ENCODE assay signal across 10 cellular contexts in the genomic region with DNA sequence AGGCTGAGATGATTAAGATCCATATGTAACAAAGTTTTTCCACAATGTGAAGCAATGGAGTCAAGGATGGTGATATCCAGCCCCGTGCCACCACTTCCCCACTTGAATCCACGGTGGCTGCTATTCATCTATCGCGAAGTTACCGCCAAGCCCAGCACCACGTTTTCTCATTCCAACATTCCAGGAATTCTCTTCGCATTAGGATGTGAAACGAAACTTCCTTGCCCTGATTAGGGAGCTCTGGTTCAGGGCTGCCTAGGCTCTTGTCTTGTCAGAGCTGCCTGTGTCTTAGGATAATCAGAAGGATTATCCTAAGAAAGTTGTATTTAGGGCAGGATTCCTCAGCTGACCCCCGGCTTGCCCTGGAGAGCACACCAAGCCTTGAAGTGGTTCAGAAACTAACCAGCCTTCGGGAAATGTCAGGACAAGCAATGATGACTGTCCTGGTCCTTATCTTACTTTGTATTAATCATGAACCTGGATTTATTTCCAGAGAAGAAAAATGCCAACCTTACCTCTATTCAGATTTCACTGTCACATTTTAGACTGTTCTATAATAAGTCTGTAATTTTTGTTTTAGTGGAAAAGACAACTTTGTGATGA.
DNase-seq lines count a peak whose midpoint lies in the region; ATAC-seq and TF ChIP-seq lines count a peak whose summit lies in the region.
"Had no signal": no experiment of that assay in that cellular context is flagged by ENCODE, and none has a peak within 500 bp of the region (broad histone marks: within the 10 kb centered on the region; RNA-seq: fewer than 3 reads in every experiment).

No MANE protein-coding gene starts in this region.

- no peaks in the 10 kb centered on the region for H3K4me1 Mint-ChIP-seq in CD8-positive, alpha-beta T cell (ENCODE audit: low read depth)
- H3K4me1 Mint-ChIP-seq in activated naive CD8-positive, alpha-beta T cell treated with anti-CD3 and anti-CD28 coated beads, Interleukin-2, amount 50 U/mL, for 24 hours = no peaks in the 10 kb centered on the region

- no peak for TF ChIP-seq POLR2A in adrenal gland (IDR thresholded peaks at IDR 0.05)

- H4K8ac ChIP-seq in trophoblast cell (ENCODE audit: low read depth, low read length) = no peak overlapping the region

- H3K36me3 ChIP-seq in adrenal gland (replicated peaks in 1 of 2) = no peaks in the 10 kb centered on the region
- H3K36me3 ChIP-seq in trophoblast cell (ENCODE audit: control insufficient read depth in 1 of 2, insufficient read depth in 2 of 2, low read length in 2 of 2) = no peaks in the 10 kb centered on the region
- H3K36me3 ChIP-seq in CD8-positive, alpha-beta T cell (ENCODE audit: insufficient read depth, low read length) = no peaks in the 10 kb centered on the region

- H2AK5ac ChIP-seq in trophoblast cell (ENCODE audit: low read length) = no peak overlapping the region

- no peak overlapping the region for H3K14ac ChIP-seq in trophoblast cell (ENCODE audit: low read length)

- H2BK120ac ChIP-seq in trophoblast cell (ENCODE audit: insufficient read depth, low read length, poor library complexity) = no peak overlapping the region

- peak; percentile 45 for ATAC-seq in Right ventricle myocardium superior (ENCODE audit: poor library complexity)
- ATAC-seq in CD8-positive, alpha-beta T cell = no peak
- ATAC-seq in activated naive CD8-positive, alpha-beta T cell treated with anti-CD3 and anti-CD28 coated beads, Interleukin-2, amount 50 U/mL, for 24 hours = no peak
- ATAC-seq in GM21360 (IDR thresholded peaks at IDR 0.05; ENCODE audit: unreplicated experiment) = no peak

- H3K4me3 ChIP-seq in adrenal gland (peak overlapping the region in 1 of 4 donors; percentile 33), trophoblast cell (ENCODE audit: low read depth, low read length) (no peak overlapping the region)
- H3K4me3 ChIP-seq in CD8-positive, alpha-beta T cell (ENCODE audit: low read depth, low read length) = no peak overlapping the region
- H3K4me3 ChIP-seq: skin epidermis had no signal

- intact Hi-C loops in adrenal gland (cut with DNase I) (no loop called here), Right ventricle myocardium superior (cut with DNase I) (no loop called here)
- intact Hi-C loops in CD8-positive, alpha-beta T cell (cut with DNase I, micrococcal nuclease) = no loop called here

- H3K4ac ChIP-seq in trophoblast cell (ENCODE audit: low read depth, low read length) = no peak overlapping the region

- peaks cover 2% of the 10 kb centered on the region for H3K79me2 ChIP-seq in trophoblast cell (ENCODE audit: control insufficient read depth, insufficient read depth, low read length, poor library complexity)

- H3K27me3 ChIP-seq in adrenal gland (no peaks in the 10 kb centered on the region), trophoblast cell (ENCODE audit: insufficient read depth, low read length) (no peaks in the 10 kb centered on the region)
- no peaks in the 10 kb centered on the region for H3K27me3 ChIP-seq in CD8-positive, alpha-beta T cell (ENCODE audit: insufficient read depth, low read length)

- H4K12ac ChIP-seq in trophoblast cell (ENCODE audit: low read depth, low read length) = no peak overlapping the region

- peak; percentile 14 for DNase-seq in H4 (ENCODE audit: low spot score)
- DNase-seq in adrenal gland = peak in 6 of 7 donors; percentile 25 to 70 (median 42)
- DNase-seq in Right ventricle myocardium superior = no peak
- DNase-seq in trophoblast cell = peak; percentile 75 to 84
- DNase-seq in CD8-positive, alpha-beta T cell = no peak
- DNase-seq in activated naive CD8-positive, alpha-beta T cell treated with anti-CD3 and anti-CD28 coated beads, Interleukin-2, amount 50 U/mL, for 24 hours = no peak
- DNase-seq in activated naive CD4-positive, alpha-beta T cell treated with anti-CD3 and anti-CD28 coated beads, Interleukin-2, amount 50 U/mL, for 16 hours = no peak
- DNase-seq: NCI-H1105 treated with DMSO at 0.1 percent for 48 hours had no signal

- H3K79me1 ChIP-seq in trophoblast cell (ENCODE audit: low read length) = peaks cover 6% of the 10 kb centered on the region

- peaks cover 6% of the 10 kb centered on the region for H3K27me3 Mint-ChIP-seq in CD8-positive, alpha-beta T cell (ENCODE audit: low read depth)
- peaks cover 6% of the 10 kb centered on the region for H3K27me3 Mint-ChIP-seq in activated naive CD8-positive, alpha-beta T cell treated with anti-CD3 and anti-CD28 coated beads, Interleukin-2, amount 50 U/mL, for 24 hours

- H3K23ac ChIP-seq in trophoblast cell (ENCODE audit: low read length) = no peak overlapping the region

- H3K9ac ChIP-seq in trophoblast cell (ENCODE audit: low read length) = no peak overlapping the region

- WGBS in adrenal gland, 4 donors = 15 to 22% (median 17%) methylated on average over 10 of the region's 10 CpGs
- WGBS in trophoblast cell (ENCODE audit: extremely low coverage, insufficient coverage, insufficient read length) = no CpG with 5 or more reads among the region's 10 CpGs

- no peak overlapping the region for H2BK5ac ChIP-seq in trophoblast cell (ENCODE audit: low read depth, low read length, poor library complexity)

- TF ChIP-seq CTCF in adrenal gland (IDR thresholded peaks at IDR 0.05) = no peak
- TF ChIP-seq CTCF in CD8-positive, alpha-beta T cell (IDR thresholded peaks at IDR 0.05) = no peak

- no peak overlapping the region for H2BK12ac ChIP-seq in trophoblast cell (ENCODE audit: low read length)

- H3K4me3 Mint-ChIP-seq in CD8-positive, alpha-beta T cell = no peak overlapping the region
- no peak overlapping the region for H3K4me3 Mint-ChIP-seq in activated naive CD8-positive, alpha-beta T cell treated with anti-CD3 and anti-CD28 coated beads, Interleukin-2, amount 50 U/mL, for 24 hours

- H3K18ac ChIP-seq in trophoblast cell (ENCODE audit: low read length) = no peak overlapping the region

- no peaks in the 10 kb centered on the region for H3K9me3 Mint-ChIP-seq in CD8-positive, alpha-beta T cell
- H3K9me3 Mint-ChIP-seq in activated naive CD8-positive, alpha-beta T cell treated with anti-CD3 and anti-CD28 coated beads, Interleukin-2, amount 50 U/mL, for 24 hours = no peaks in the 10 kb centered on the region

- H4K91ac ChIP-seq in trophoblast cell (ENCODE audit: low read depth, low read length) = no peak overlapping the region

- peaks cover 11 to 19% of the 10 kb centered on the region in 2 donors for H3K4me1 ChIP-seq in adrenal gland (replicated peaks in 1 of 2)
- H3K4me1 ChIP-seq in trophoblast cell (ENCODE audit: control insufficient read depth in 1 of 2, insufficient read depth in 2 of 2, low read length in 2 of 2) = peaks cover 6 to 11% of the 10 kb centered on the region in 2 experiments
- no peaks in the 10 kb centered on the region for H3K4me1 ChIP-seq in CD8-positive, alpha-beta T cell (ENCODE audit: insufficient read depth, low read length)

- H3K9me3 ChIP-seq in adrenal gland (replicated peaks in 1 of 3) (no peaks in the 10 kb centered on the region), trophoblast cell (ENCODE audit: insufficient read depth, low read depth, low read length) (peaks cover 1% of the 10 kb centered on the region)
- H3K9me3 ChIP-seq in CD8-positive, alpha-beta T cell (ENCODE audit: low read length) = no peaks in the 10 kb centered on the region

- CTCF ChIA-PET in CD8-positive, alpha-beta T cell (lab: Charles Lee) = interaction anchor here (1.1 to 1.3 kb wide), 2 partner anchors 12 to 20 kb away, joined by 3 read pairs; no protein-coding TSS in a partner anchor

- no peaks in the 10 kb centered on the region for H3K36me3 Mint-ChIP-seq in CD8-positive, alpha-beta T cell
- H3K36me3 Mint-ChIP-seq in activated naive CD8-positive, alpha-beta T cell treated with anti-CD3 and anti-CD28 coated beads, Interleukin-2, amount 50 U/mL, for 24 hours (ENCODE audit: low read depth) = no peaks in the 10 kb centered on the region

- POLR2A ChIA-PET in CD8-positive, alpha-beta T cell (lab: Charles Lee) = no interaction called here

- no peak overlapping the region for H3K27ac Mint-ChIP-seq in CD8-positive, alpha-beta T cell
- no peak overlapping the region for H3K27ac Mint-ChIP-seq in activated naive CD8-positive, alpha-beta T cell treated with anti-CD3 and anti-CD28 coated beads, Interleukin-2, amount 50 U/mL, for 24 hours

- peak overlapping the region; percentile 20 for H3K4me2 ChIP-seq in trophoblast cell (ENCODE audit: low read length)

- H2AFZ ChIP-seq in trophoblast cell (ENCODE audit: insufficient read depth, low read length, poor library complexity) = no peak overlapping the region

- H3K27ac ChIP-seq in adrenal gland (peak overlapping the region in 4 of 5 donors; percentile 50 to 71 (median 56)), trophoblast cell (ENCODE audit: low read depth, low read length) (peak overlapping the region; percentile 80)
- no peak overlapping the region for H3K27ac ChIP-seq in CD8-positive, alpha-beta T cell (ENCODE audit: low read depth, low read length)

Comparison
In these comparisons a context has a peak if more than half of its experiments do, and no peak if none do; other contexts are left out.
1. DNase-seq: peak in H4 (single experiment), adrenal gland (6 of 7) and trophoblast cell (2 of 2); none in Right ventricle myocardium superior (single experiment), CD8-positive, alpha-beta T cell (0 of 7), activated naive CD8-positive, alpha-beta T cell treated with anti-CD3 and anti-CD28 coated beads, Interleukin-2, amount 50 U/mL, for 24 hours (single experiment) and activated naive CD4-positive, alpha-beta T cell treated with anti-CD3 and anti-CD28 coated beads, Interleukin-2, amount 50 U/mL, for 16 hours (single experiment).